Comparison of ENCODE assay signal across 8 cellular contexts in the genomic region with DNA sequence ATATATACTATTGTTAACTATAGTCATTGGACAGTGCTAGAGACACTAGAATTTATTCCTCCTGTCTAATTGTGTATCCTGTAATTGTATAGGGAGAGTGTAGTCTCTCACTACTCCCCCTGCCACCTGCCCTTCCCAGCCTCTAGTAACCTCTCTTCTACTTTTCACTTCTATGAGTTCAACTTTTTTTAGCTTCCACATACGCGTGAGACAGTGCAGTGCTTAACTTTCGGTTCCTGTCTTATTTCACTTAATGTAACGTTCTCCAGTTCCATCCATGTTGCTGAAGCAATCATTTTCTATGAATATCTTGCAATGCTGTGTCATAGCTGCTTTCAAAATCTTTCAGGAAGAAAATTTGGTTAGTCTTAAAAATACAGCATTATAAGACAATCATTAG. TPM values are rescaled to one million over a fixed set of nuclear protein-coding genes. Genes with fewer than 3 reads are reported as not detected.
DNase-seq lines count a peak whose midpoint lies in the region; ATAC-seq and TF ChIP-seq lines count a peak whose summit lies in the region.

No MANE protein-coding gene starts in this region.

- H3K4me3 Mint-ChIP-seq in mesothelial cell of epicardium = no peak overlapping the region

- no peaks in the 10 kb centered on the region for H3K36me3 Mint-ChIP-seq in mesothelial cell of epicardium

- no peak overlapping the region for H3K27ac Mint-ChIP-seq in mesothelial cell of epicardium

- ATAC-seq in GM21360 (IDR thresholded peaks at IDR 0.05; ENCODE audit: unreplicated experiment) = peak; percentile 90
- peak; percentile 85 for ATAC-seq in HG03108 (IDR thresholded peaks at IDR 0.05; ENCODE audit: unreplicated experiment)
- no peak for ATAC-seq in GM18505 (IDR thresholded peaks at IDR 0.05; ENCODE audit: unreplicated experiment)

- peak; percentile 90 for DNase-seq in CD1c-positive myeloid dendritic cell (ENCODE audit: extremely low spot score)
- DNase-seq in SKM-1 (lab: John Stamatoyannopoulos, UW; ENCODE audit: unreplicated experiment) = peak; percentile 73
- DNase-seq in ecto neural progenitor cell (ENCODE audit: low spot score) = no peak
- DNase-seq in NCI-H510A (lab: John Stamatoyannopoulos, UW) = no peak
- no peak for DNase-seq in mesothelial cell of epicardium (ENCODE audit: low spot score in 2 of 2, unreplicated experiment in 2 of 2)

- peaks cover 23% of the 10 kb centered on the region for H3K9me3 Mint-ChIP-seq in mesothelial cell of epicardium

- TF ChIP-seq POLR2A in GM18505 (IDR thresholded peaks at IDR 0.05; ENCODE audit: borderline replicate concordance, extremely low read depth, insufficient read depth, insufficient read length) = no peak

- H3K27me3 Mint-ChIP-seq in mesothelial cell of epicardium (ENCODE audit: low read depth) = peaks cover 54% of the 10 kb centered on the region

- H3K4me1 Mint-ChIP-seq in mesothelial cell of epicardium = no peaks in the 10 kb centered on the region

- TF ChIP-seq CTCF in mesothelial cell of epicardium (IDR thresholded peaks at IDR 0.05; ENCODE audit: unreplicated experiment) = no peak

RNA-seq across cellular contexts. Expression of a gene that starts 22.8 kb away (rescaled TPM):
- not detected in 3 replicates for total RNA-seq in mesothelial cell of epicardium

RNA-seq across cellular contexts. Expression of a gene that starts 43.4 kb away (rescaled TPM):
- 116 to 130 TPM (median 117 TPM) in 3 replicates for total RNA-seq in mesothelial cell of epicardium

Comparison
In these comparisons a context has a peak if more than half of its experiments do, and no peak if none do; other contexts are left out.
1. DNase-seq: peak in CD1c-positive myeloid dendritic cell (single experiment) and SKM-1 (single experiment); none in ecto neural progenitor cell (single experiment), NCI-H510A (single experiment) and mesothelial cell of epicardium (0 of 2).